2 cellular contexts compared by ENCODE assay signal in genomic region chr10:6017781-6018354, GRCh38.
TF ChIP-seq lines count a peak whose summit lies in the region.

No MANE protein-coding gene starts in this region.

TF ChIP-seq in liver, 16 proteins besides CTCF, POLR2A, EP300 and RAD21:
- TF ChIP-seq SP1 (IDR thresholded peaks at IDR 0.05) (no peak), JUND (IDR thresholded peaks at IDR 0.05) (no peak), YY1 (IDR thresholded peaks at IDR 0.05) (no peak), FOXA2 (IDR thresholded peaks at IDR 0.05) (no peak), HNF4G (IDR thresholded peaks at IDR 0.05) (no peak), TAF1 (conservative IDR thresholded peaks at IDR 0.05) (no peak), REST (IDR thresholded peaks at IDR 0.05) (no peak), GABPA (IDR thresholded peaks at IDR 0.05 in 1 of 2, conservative IDR thresholded peaks at IDR 0.05 in 1 of 2) (no peak), FOXA1 (IDR thresholded peaks at IDR 0.05) (no peak), RXRA (IDR thresholded peaks at IDR 0.05) (no peak), EGR1 (IDR thresholded peaks at IDR 0.05; ENCODE audit: low read depth in 2 of 2) (no peak), ZBTB33 (IDR thresholded peaks at IDR 0.05) (no peak), MAX (IDR thresholded peaks at IDR 0.05) (no peak), HNF4A (conservative IDR thresholded peaks at IDR 0.05) (no peak), NR2F2 (IDR thresholded peaks at IDR 0.05) (no peak)

TF ChIP-seq in HepG2, 621 proteins besides CTCF, POLR2A, EP300 and RAD21:
- TF ChIP-seq IRF1 (CRISPR knock-in tag; IDR thresholded peaks at IDR 0.05; ENCODE audit: low read depth) (no peak), RORA (CRISPR knock-in tag; IDR thresholded peaks at IDR 0.05) (no peak), ZNF124 (CRISPR knock-in tag; IDR thresholded peaks at IDR 0.05) (no peak), MTF2 (CRISPR knock-in tag; IDR thresholded peaks at IDR 0.05; ENCODE audit: borderline replicate concordance) (no peak), HIC2 (CRISPR knock-in tag; IDR thresholded peaks at IDR 0.05; ENCODE audit: low read depth) (no peak), BCL3 (CRISPR knock-in tag; IDR thresholded peaks at IDR 0.05) (no peak), ZBTB38 (CRISPR knock-in tag; IDR thresholded peaks at IDR 0.05) (no peak), RNF219 (CRISPR knock-in tag; IDR thresholded peaks at IDR 0.05) (no peak), WIZ (CRISPR knock-in tag; IDR thresholded peaks at IDR 0.05) (no peak)
